10 cellular contexts compared by ENCODE assay signal in the genomic region with DNA sequence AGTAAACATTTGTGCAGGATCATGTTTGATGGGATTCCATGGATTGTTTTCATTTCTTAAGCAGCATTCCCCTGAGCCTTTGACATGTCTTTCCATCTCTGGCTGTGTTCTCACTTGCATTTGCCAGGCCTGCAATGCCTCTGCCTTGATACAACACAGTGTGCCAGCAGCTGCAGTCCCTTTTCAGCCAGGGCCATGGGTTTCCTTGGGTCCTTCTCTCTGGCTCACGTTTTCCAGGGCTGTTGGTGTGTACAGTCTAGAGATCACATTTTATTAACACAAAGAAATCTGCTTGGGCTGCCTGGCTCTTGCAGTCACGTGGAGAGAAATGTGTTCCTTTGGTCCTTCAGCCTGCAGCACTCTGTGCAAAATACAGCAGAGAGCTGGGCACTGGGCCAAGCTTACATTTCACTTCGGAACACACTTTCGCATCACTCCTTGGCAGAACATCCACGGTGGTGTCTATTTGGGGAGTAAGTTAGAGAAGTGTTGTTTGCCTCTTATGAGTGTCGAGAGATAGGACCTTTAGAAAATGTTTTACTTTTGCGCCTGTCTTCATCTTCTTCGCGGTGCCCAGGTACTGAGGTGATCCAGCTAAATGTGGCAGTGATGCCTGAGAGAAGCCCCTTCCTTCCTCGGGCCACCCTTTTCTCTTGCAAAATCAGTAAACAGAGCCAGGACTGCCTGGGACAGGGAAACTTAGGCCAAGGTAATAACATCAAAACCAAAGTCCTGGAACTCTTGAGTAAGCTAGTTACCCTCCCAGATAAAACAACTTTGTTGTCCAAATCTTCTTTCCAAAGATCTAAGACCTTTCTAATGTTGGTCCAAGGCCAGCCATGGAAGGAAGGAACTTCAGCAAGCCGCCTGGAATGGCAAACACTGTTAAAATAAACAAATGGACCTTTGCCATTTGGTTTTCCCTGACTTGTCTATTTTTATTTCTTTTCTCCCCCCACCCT. TPM values are rescaled to one million over a fixed set of nuclear protein-coding genes. Genes with fewer than 3 reads are reported as not detected.
DNase-seq lines count a peak whose midpoint lies in the region; ATAC-seq and TF ChIP-seq lines count a peak whose summit lies in the region.
"Had no signal": no experiment of that assay in that cellular context is flagged by ENCODE, and none has a peak within 500 bp of the region (broad histone marks: within the 10 kb centered on the region; RNA-seq: fewer than 3 reads in every experiment).

No MANE protein-coding gene starts in this region.

- no peak overlapping the region for H3K4me3 Mint-ChIP-seq in immature natural killer cell
- H3K4me3 Mint-ChIP-seq in effector memory CD8-positive, alpha-beta T cell: no peak overlapping the region
- H3K4me3 Mint-ChIP-seq: stimulated activated effector memory CD8-positive, alpha-beta T cell treated with anti-CD3 and anti-CD28 coated beads, Interleukin-12 subunit alpha, Interleukin-12 subunit beta, amount 100 ng/mL, for 72 hours had no signal

- H3K9ac ChIP-seq in mammary epithelial cell (ENCODE audit: insufficient read depth, low read length): no peak overlapping the region

- in situ Hi-C loops in mammary epithelial cell (cut with MboI; ENCODE audit: low sequenced_read_pairs in 2 of 2): loop anchor here in 1 of 2 donors (25.0 kb wide), 2 partner anchors 223 to 298 kb away; no protein-coding TSS in a partner anchor

- H3K9me3 Mint-ChIP-seq in immature natural killer cell: no peaks in the 10 kb centered on the region
- no peaks in the 10 kb centered on the region for H3K9me3 Mint-ChIP-seq in effector memory CD8-positive, alpha-beta T cell
- H3K9me3 Mint-ChIP-seq: stimulated activated effector memory CD8-positive, alpha-beta T cell treated with anti-CD3 and anti-CD28 coated beads, Interleukin-12 subunit alpha, Interleukin-12 subunit beta, amount 100 ng/mL, for 72 hours had no signal

- TF ChIP-seq CTCF in mammary epithelial cell (conservative IDR thresholded peaks at IDR 0.05 in 1 of 2, IDR thresholded peaks at IDR 0.05 in 1 of 2; ENCODE audit: extremely low read depth in 1 of 2, insufficient read depth in 1 of 2, low read depth in 1 of 2, low read length in 2 of 2) (no peak), testis (IDR thresholded peaks at IDR 0.05) (no peak)

- BruUV-seq in mammary epithelial cell (replicated peaks; lab: Mats Ljungman, UMichigan): no TSS peak

- H3K79me2 ChIP-seq in mammary epithelial cell (ENCODE audit: insufficient read depth, low read length): no peaks in the 10 kb centered on the region

- no peak for TF ChIP-seq POLR2A in testis (IDR thresholded peaks at IDR 0.05)

- H3K4me1 Mint-ChIP-seq in immature natural killer cell: no peaks in the 10 kb centered on the region
- no peaks in the 10 kb centered on the region for H3K4me1 Mint-ChIP-seq in effector memory CD8-positive, alpha-beta T cell (ENCODE audit: low read depth in 2 of 2)
- H3K4me1 Mint-ChIP-seq: stimulated activated effector memory CD8-positive, alpha-beta T cell treated with anti-CD3 and anti-CD28 coated beads, Interleukin-12 subunit alpha, Interleukin-12 subunit beta, amount 100 ng/mL, for 72 hours had no signal

- dilution Hi-C loops in mammary epithelial cell (cut with HindIII; ENCODE audit: low sequenced_read_pairs): no loop called here

- H3K36me3 ChIP-seq in mammary epithelial cell (ENCODE audit: insufficient read depth, low read length): no peaks in the 10 kb centered on the region
- H3K36me3 ChIP-seq in testis (ENCODE audit: low read depth, missing control alignments): no peaks in the 10 kb centered on the region

- H3K27me3 ChIP-seq in mammary epithelial cell (ENCODE audit: insufficient read depth, low read length): no peaks in the 10 kb centered on the region
- H3K27me3 ChIP-seq in testis: no peaks in the 10 kb centered on the region

- H3K9me3 ChIP-seq in mammary epithelial cell (replicated peaks; ENCODE audit: insufficient read depth, low read length): no peaks in the 10 kb centered on the region
- no peaks in the 10 kb centered on the region for H3K9me3 ChIP-seq in testis

- no peak overlapping the region for H3K27ac Mint-ChIP-seq in immature natural killer cell
- no peak overlapping the region for H3K27ac Mint-ChIP-seq in effector memory CD8-positive, alpha-beta T cell
- H3K27ac Mint-ChIP-seq: stimulated activated effector memory CD8-positive, alpha-beta T cell treated with anti-CD3 and anti-CD28 coated beads, Interleukin-12 subunit alpha, Interleukin-12 subunit beta, amount 100 ng/mL, for 72 hours had no signal

- peak overlapping the region; percentile 4 for H2AFZ ChIP-seq in mammary epithelial cell (ENCODE audit: low read depth, low read length)

- no peak overlapping the region for H3K4me2 ChIP-seq in mammary epithelial cell (ENCODE audit: insufficient read depth, low read depth, low read length)

- DNase-seq in NCI-H2029 treated with DMSO at 0.1 percent for 48 hours (lab: John Stamatoyannopoulos, UW): peak; percentile 30
- DNase-seq in mammary epithelial cell: no peak
- DNase-seq in left lobe of liver (ENCODE audit: low spot score): peak; percentile 93
- peak; percentile 97 for DNase-seq in testis
- no peak for DNase-seq in stimulated activated naive CD4-positive, alpha-beta T cell treated with Interleukin-2 at 50 U/mL for 16 hours (lab: John Stamatoyannopoulos, UW)
- no peak for DNase-seq in immature natural killer cell
- DNase-seq in effector memory CD8-positive, alpha-beta T cell: no peak
- no peak for DNase-seq in NCI-H2081 (lab: John Stamatoyannopoulos, UW)

- H3K4me3 ChIP-seq in mammary epithelial cell (replicated peaks in 1 of 3; ENCODE audit: insufficient read depth in 1 of 3, low read depth in 2 of 3, low read length in 3 of 3) (no peak overlapping the region), testis (no peak overlapping the region)

- H3K27ac ChIP-seq in mammary epithelial cell (ENCODE audit: insufficient read depth, low read depth, low read length): no peak overlapping the region
- peak overlapping the region; percentile 70 to 89 for H3K27ac ChIP-seq in testis

- H3K36me3 Mint-ChIP-seq in immature natural killer cell: peaks cover 0 to 3% (median 0%) of the 10 kb centered on the region in 3 donors
- no peaks in the 10 kb centered on the region for H3K36me3 Mint-ChIP-seq in effector memory CD8-positive, alpha-beta T cell (ENCODE audit: insufficient read depth)
- H3K36me3 Mint-ChIP-seq: stimulated activated effector memory CD8-positive, alpha-beta T cell treated with anti-CD3 and anti-CD28 coated beads, Interleukin-12 subunit alpha, Interleukin-12 subunit beta, amount 100 ng/mL, for 72 hours had no signal

- CTCF ChIA-PET in mammary epithelial cell (lab: Charles Lee; ENCODE audit: low non-redundant PET): interaction anchor here (0.7 kb wide), 1 partner anchor 114 kb away, joined by 5 read pairs; no protein-coding TSS in a partner anchor

- no peaks in the 10 kb centered on the region for H4K20me1 ChIP-seq in mammary epithelial cell (ENCODE audit: insufficient read depth, low read length)

- peak; percentile 55 for ATAC-seq in left lobe of liver
- no peak for ATAC-seq in effector memory CD8-positive, alpha-beta T cell (replicated peaks)
- ATAC-seq: activated CD4-positive, CD25-positive, alpha-beta regulatory T cell treated with anti-CD3 and anti-CD28 coated beads, Interleukin-2, amount 50 U/mL, for 24 hours had no signal

- H3K4me1 ChIP-seq in mammary epithelial cell (ENCODE audit: insufficient read depth, low read length) (peaks cover 9% of the 10 kb centered on the region), testis (peaks cover 40% of the 10 kb centered on the region)

- intact Hi-C loops in mammary epithelial cell (cut with micrococcal nuclease) (no loop called here), testis (cut with DNase I; ENCODE audit: low total_unique reads) (no loop called here)

- WGBS in mammary epithelial cell (ENCODE audit: low coverage, missing lambda C conversion rate): 22% methylated on average over 11 of the region's 11 CpGs
- WGBS in testis, 2 donors: 43 to 45% methylated on average over 11 of the region's 11 CpGs

- no peaks in the 10 kb centered on the region for H3K27me3 Mint-ChIP-seq in immature natural killer cell (ENCODE audit: low read depth in 3 of 3)
- no peaks in the 10 kb centered on the region for H3K27me3 Mint-ChIP-seq in effector memory CD8-positive, alpha-beta T cell

RNA-seq across cellular contexts. Expression of a gene that starts 20.9 kb away (rescaled TPM):
- total RNA-seq in mammary epithelial cell (under 1 TPM; 0.21 to 0.67 TPM), left lobe of liver (65.8 TPM), testis (10 to 100 TPM; 14.5 to 23.4 TPM)
- polyA plus RNA-seq in mammary epithelial cell (0.16 TPM), testis (ENCODE audit: insufficient read depth, low read depth, low replicate concordance) (7.0 TPM), immature natural killer cell (not detected)
- polyA minus RNA-seq in mammary epithelial cell: not detected

Comparison
In these comparisons a context has a peak if more than half of its experiments do, and no peak if none do; other contexts are left out.
1. DNase-seq: peak in NCI-H2029 treated with DMSO at 0.1 percent for 48 hours (single experiment), left lobe of liver (single experiment) and testis (single experiment); none in mammary epithelial cell (single experiment), stimulated activated naive CD4-positive, alpha-beta T cell treated with Interleukin-2 at 50 U/mL for 16 hours (single experiment), immature natural killer cell (0 of 3), effector memory CD8-positive, alpha-beta T cell (0 of 3) and NCI-H2081 (0 of 2).
2. RNA of a gene that starts 20.9 kb away (total RNA-seq): 65.8 TPM in left lobe of liver (single experiment) and 14.5 to 23.4 TPM in testis; 0.21 to 0.67 TPM in mammary epithelial cell; every median in the first group is over 4 times any median in the second.